9 cellular contexts compared by ENCODE assay signal in genomic region chr18:63107171-63107850, GRCh38.
DNase-seq lines count a peak whose midpoint lies in the region; ATAC-seq and TF ChIP-seq lines count a peak whose summit lies in the region.
"Had no signal": no experiment of that assay in that cellular context is flagged by ENCODE, and none has a peak within 500 bp of the region (broad histone marks: within the 10 kb centered on the region; RNA-seq: fewer than 3 reads in every experiment).

No MANE protein-coding gene starts in this region.

- H3K36me3 Mint-ChIP-seq in activated CD4-positive, alpha-beta T cell treated with anti-CD3 and anti-CD28 coated beads, Interleukin-2, amount 10 ng/mL, durations not matched to agents 24 days and 14 days (ENCODE audit: low read depth), result peaks cover 7% of the 10 kb centered on the region
- peaks cover 0 to 1% of the 10 kb centered on the region in 2 donors for H3K36me3 Mint-ChIP-seq in naive B cell
- H3K36me3 Mint-ChIP-seq in Caco-2 (ENCODE audit: insufficient read depth, unreplicated experiment), result no peaks in the 10 kb centered on the region

- POLR2A ChIA-PET in Caco-2 (lab: Charles Lee), result no interaction called here

- no TSS peak for BruUV-seq in Caco-2 (replicated peaks; lab: Mats Ljungman, UMichigan)

- intact Hi-C loops in activated CD4-positive, alpha-beta T cell treated with anti-CD3 and anti-CD28 coated beads, Interleukin-2, amount 10 ng/mL, durations not matched to agents 24 days and 14 days (cut with micrococcal nuclease), result loop anchor here (1.0 to 5.0 kb wide), 3 partner anchors 9 to 315 kb away; partner anchors contain the start of gene VPS4B
- intact Hi-C loops in Caco-2 (cut with micrococcal nuclease; ENCODE audit: unreplicated experiment), result no loop called here

- H3K27me3 Mint-ChIP-seq in activated CD4-positive, alpha-beta T cell treated with anti-CD3 and anti-CD28 coated beads, Interleukin-2, amount 10 ng/mL, durations not matched to agents 24 days and 14 days, result peaks cover 7% of the 10 kb centered on the region
- H3K27me3 Mint-ChIP-seq in naive B cell (peaks cover 0 to 13% (median 5%) of the 10 kb centered on the region in 3 donors), Caco-2 (ENCODE audit: insufficient read depth, unreplicated experiment) (no peaks in the 10 kb centered on the region)

- ATAC-seq in GM21737 (IDR thresholded peaks at IDR 0.05; ENCODE audit: unreplicated experiment), result peak; percentile 38
- ATAC-seq in HG03571 (IDR thresholded peaks at IDR 0.05; ENCODE audit: unreplicated experiment), result peak; percentile 27
- no peak for ATAC-seq in naive B cell (ENCODE audit: low read depth in 2 of 2)
- ATAC-seq: mucosa of descending colon had no signal

- TF ChIP-seq CTCF in Caco-2 (IDR thresholded peaks at IDR 0.05; ENCODE audit: insufficient read depth in 1 of 2, low read depth in 1 of 2, low read length in 1 of 2, severe bottlenecking in 1 of 2, unreplicated experiment in 1 of 2), result no peak

- H3K4me1 Mint-ChIP-seq in activated CD4-positive, alpha-beta T cell treated with anti-CD3 and anti-CD28 coated beads, Interleukin-2, amount 10 ng/mL, durations not matched to agents 24 days and 14 days, result peaks cover 38% of the 10 kb centered on the region
- peaks cover 36 to 59% (median 37%) of the 10 kb centered on the region in 3 donors for H3K4me1 Mint-ChIP-seq in naive B cell
- H3K4me1 Mint-ChIP-seq in Caco-2 (ENCODE audit: low read depth, unreplicated experiment), result peaks cover 7% of the 10 kb centered on the region

- CTCF ChIA-PET in Caco-2 (lab: Charles Lee), result no interaction called here

- no peak for DNase-seq in activated CD4-positive, alpha-beta T cell treated with anti-CD3 and anti-CD28 coated beads, Interleukin-2, amount 10 ng/mL, durations not matched to agents 24 days and 14 days
- DNase-seq in activated CD4-positive, alpha-beta T cell treated with anti-CD3 and anti-CD28 coated beads, Interleukin-2, amount 50 U/mL, for 4 hours, result no peak
- DNase-seq in naive B cell (no peak), HuH-7.5 (ENCODE audit: low spot score) (no peak), GM19240 (ENCODE audit: insufficient read length, low spot score) (no peak), Caco-2 (no peak)
- DNase-seq: mucosa of descending colon had no signal

- H3K4me3 ChIP-seq in Caco-2 (ENCODE audit: low read depth, low read length), result no peak overlapping the region
- H3K4me3 ChIP-seq: mucosa of descending colon had no signal

- H3K27ac Mint-ChIP-seq in activated CD4-positive, alpha-beta T cell treated with anti-CD3 and anti-CD28 coated beads, Interleukin-2, amount 10 ng/mL, durations not matched to agents 24 days and 14 days, result peak overlapping the region; percentile 86
- H3K27ac Mint-ChIP-seq in naive B cell (peak overlapping the region in 4 of 6 donors; percentile 82 to 95 (median 93)), Caco-2 (ENCODE audit: unreplicated experiment) (no peak overlapping the region)

- no peaks in the 10 kb centered on the region for H3K9me3 ChIP-seq in Caco-2
- H3K9me3 ChIP-seq: mucosa of descending colon had no signal

- no peaks in the 10 kb centered on the region for H3K27me3 ChIP-seq in Caco-2 (replicated peaks; ENCODE audit: control insufficient read depth, insufficient read depth, low read length)

- no peaks in the 10 kb centered on the region for H3K36me3 ChIP-seq in Caco-2 (ENCODE audit: control insufficient read depth, insufficient read depth, low read length)

- no peaks in the 10 kb centered on the region for H3K4me1 ChIP-seq in Caco-2

- peaks cover 9% of the 10 kb centered on the region for H3K9me3 Mint-ChIP-seq in activated CD4-positive, alpha-beta T cell treated with anti-CD3 and anti-CD28 coated beads, Interleukin-2, amount 10 ng/mL, durations not matched to agents 24 days and 14 days
- H3K9me3 Mint-ChIP-seq in naive B cell (peaks cover 0 to 6% (median 3%) of the 10 kb centered on the region in 7 donors), Caco-2 (ENCODE audit: unreplicated experiment) (peaks cover 24% of the 10 kb centered on the region)

- peak overlapping the region; percentile 70 for H3K4me3 Mint-ChIP-seq in activated CD4-positive, alpha-beta T cell treated with anti-CD3 and anti-CD28 coated beads, Interleukin-2, amount 10 ng/mL, durations not matched to agents 24 days and 14 days
- H3K4me3 Mint-ChIP-seq in naive B cell (peak overlapping the region in 6 of 8 donors; percentile 19 to 90 (median 86)), Caco-2 (ENCODE audit: unreplicated experiment) (no peak overlapping the region)

Comparison
In these comparisons a context has a peak if more than half of its experiments do, and no peak if none do; other contexts are left out.
1. ATAC-seq: peak in GM21737 (single experiment) and HG03571 (single experiment); none in naive B cell (0 of 2).